In genomic region chr1:248793592-248793991, GRCh38 we compare ENCODE assay signal across 11 cellular contexts. TPM values are rescaled to one million over a fixed set of nuclear protein-coding genes. Genes with fewer than 3 reads are reported as not detected.
DNase-seq lines count a peak whose midpoint lies in the region; ATAC-seq and TF ChIP-seq lines count a peak whose summit lies in the region.
"Had no signal": no experiment of that assay in that cellular context is flagged by ENCODE, and none has a peak within 500 bp of the region (broad histone marks: within the 10 kb centered on the region; RNA-seq: fewer than 3 reads in every experiment).

No MANE protein-coding gene starts in this region.

- ATAC-seq in activated CD4-positive, alpha-beta T cell treated with anti-CD3 and anti-CD28 coated beads for 36 hours: peak; percentile 75
- ATAC-seq in GM21717 (IDR thresholded peaks at IDR 0.05; ENCODE audit: unreplicated experiment) (peak; percentile 92), HG03280 (IDR thresholded peaks at IDR 0.05; ENCODE audit: unreplicated experiment) (peak; percentile 91), left lung (no peak)

- no peaks in the 10 kb centered on the region for H3F3A ChIP-seq in PC-9 (ENCODE audit: insufficient read depth, low read depth)

- CTCF ChIA-PET in activated CD4-positive, alpha-beta T cell treated with anti-CD3 and anti-CD28 coated beads for 36 hours (lab: Charles Lee): no interaction called here
- CTCF ChIA-PET in PC-9 (lab: Charles Lee): no interaction called here

- peaks cover 3% of the 10 kb centered on the region for H3K4me1 Mint-ChIP-seq in activated CD4-positive, alpha-beta T cell treated with anti-CD3 and anti-CD28 coated beads for 36 hours

- H3K27ac ChIP-seq in left lung: no peak overlapping the region
- H3K27ac ChIP-seq in PC-9: no peak overlapping the region

- H3K27me3 Mint-ChIP-seq in activated CD4-positive, alpha-beta T cell treated with anti-CD3 and anti-CD28 coated beads for 36 hours: peaks cover 12% of the 10 kb centered on the region

- H3K36me3 Mint-ChIP-seq in activated CD4-positive, alpha-beta T cell treated with anti-CD3 and anti-CD28 coated beads for 36 hours (ENCODE audit: low read depth): no peaks in the 10 kb centered on the region

- no peak overlapping the region for H3K4me3 Mint-ChIP-seq in activated CD4-positive, alpha-beta T cell treated with anti-CD3 and anti-CD28 coated beads for 36 hours

- H3K27ac Mint-ChIP-seq in activated CD4-positive, alpha-beta T cell treated with anti-CD3 and anti-CD28 coated beads for 36 hours: no peak overlapping the region

- no TSS peak for BruUV-seq in PC-9 (replicated peaks; lab: Mats Ljungman, UMichigan)

- intact Hi-C loops in activated CD4-positive, alpha-beta T cell treated with anti-CD3 and anti-CD28 coated beads for 36 hours (cut with DNase I, micrococcal nuclease): no loop called here
- intact Hi-C loops in left lung (cut with DNase I): no loop called here
- intact Hi-C loops in PC-9 (cut with micrococcal nuclease; ENCODE audit: unreplicated experiment): no loop called here

- H3K9me3 ChIP-seq in left lung (peaks cover 0 to 5% of the 10 kb centered on the region in 2 donors), PC-9 (ENCODE audit: insufficient read depth, low read depth) (no peaks in the 10 kb centered on the region)

- no peaks in the 10 kb centered on the region for H3K79me2 ChIP-seq in PC-9 (ENCODE audit: low read depth)

- H3K4me2 ChIP-seq in PC-9: no peak overlapping the region

- POLR2A ChIA-PET in activated CD4-positive, alpha-beta T cell treated with anti-CD3 and anti-CD28 coated beads for 36 hours (lab: Charles Lee): no interaction called here
- POLR2A ChIA-PET in PC-9 (lab: Charles Lee; ENCODE audit: unreplicated experiment): interaction anchor here (0.6 kb wide), 1 partner anchor 40 kb away, joined by 8 read pairs; no protein-coding TSS in a partner anchor

- H2AFZ ChIP-seq in PC-9: no peak overlapping the region

- H3K4me3 ChIP-seq in left lung (no peak overlapping the region), PC-9 (no peak overlapping the region)

- no peaks in the 10 kb centered on the region for H3K9me2 ChIP-seq in PC-9 (ENCODE audit: insufficient read depth)

- H4K20me1 ChIP-seq in PC-9 (ENCODE audit: insufficient read depth): no peaks in the 10 kb centered on the region

- DNase-seq in activated CD4-positive, alpha-beta T cell treated with anti-CD3 and anti-CD28 coated beads for 36 hours: no peak
- no peak for DNase-seq in activated CD4-positive, alpha-beta T cell treated with anti-CD3 and anti-CD28 coated beads, Interleukin-2, amount 50 U/mL, for 4 hours
- DNase-seq in renal cortical epithelial cell (ENCODE audit: low read depth) (peak; percentile 48), left lung (no peak), NCI-H1436 (lab: John Stamatoyannopoulos, UW) (no peak), PC-9 (no peak)
- DNase-seq: ACHN, hippocampal formation, NCI-H446 treated with DMSO at 0.1 percent for 48 hours had no signal

- H3K9me3 Mint-ChIP-seq in activated CD4-positive, alpha-beta T cell treated with anti-CD3 and anti-CD28 coated beads for 36 hours (ENCODE audit: low read depth): peaks cover 11% of the 10 kb centered on the region

- H3K27me3 ChIP-seq in left lung (no peaks in the 10 kb centered on the region), PC-9 (ENCODE audit: insufficient read depth, low read depth) (peaks cover 32% of the 10 kb centered on the region; the same call in 1 of the 2 replicates)

- no peaks in the 10 kb centered on the region for H3K4me1 ChIP-seq in left lung
- H3K4me1 ChIP-seq in PC-9 (replicated peaks; ENCODE audit: insufficient read depth): no peaks in the 10 kb centered on the region

- no peaks in the 10 kb centered on the region for H3K36me3 ChIP-seq in left lung
- H3K36me3 ChIP-seq in PC-9 (ENCODE audit: low read depth): no peaks in the 10 kb centered on the region

- no peak for TF ChIP-seq CTCF in left lung (IDR thresholded peaks at IDR 0.05)
- no peak for TF ChIP-seq CTCF in PC-9 (conservative IDR thresholded peaks at IDR 0.05)

RNA-seq across cellular contexts. Expression of gene SH3BP5L, which starts 32.1 kb away (rescaled TPM):
- total RNA-seq in activated CD4-positive, alpha-beta T cell treated with anti-CD3 and anti-CD28 coated beads for 36 hours: 10 to 100 TPM; 20.1 to 21.3 TPM
- total RNA-seq in renal cortical epithelial cell (41.7 and 42.8 TPM in 2 replicates), left lung (10 to 100 TPM; 24.0 to 26.5 TPM), PC-9 (2021) (24.6 and 25.6 TPM in 2 replicates)

RNA-seq across cellular contexts. Expression of gene LYPD8, which starts 38.0 kb away (rescaled TPM):
- not detected for total RNA-seq in activated CD4-positive, alpha-beta T cell treated with anti-CD3 and anti-CD28 coated beads for 36 hours
- total RNA-seq in renal cortical epithelial cell (2.6 and 4.3 TPM in 2 replicates), left lung (not detected), PC-9 (2021) (0.74 and 1.4 TPM in 2 replicates)

RNA-seq across cellular contexts. Expression of gene ZNF672, which starts 44.4 kb away (rescaled TPM):
- 10 to 100 TPM; 39.5 to 49.4 TPM for total RNA-seq in activated CD4-positive, alpha-beta T cell treated with anti-CD3 and anti-CD28 coated beads for 36 hours
- 18.9 and 34.6 TPM in 2 replicates for total RNA-seq in renal cortical epithelial cell
- 10 to 100 TPM; 31.2 to 35.5 TPM for total RNA-seq in left lung
- 24.7 and 27.6 TPM in 2 replicates for total RNA-seq in PC-9 (2021)
